13 cellular contexts compared by ENCODE assay signal in genomic region chr19:41339936-41340335, GRCh38. TPM values are rescaled to one million over a fixed set of nuclear protein-coding genes. Genes with fewer than 3 reads are reported as not detected.
DNase-seq lines count a peak whose midpoint lies in the region; ATAC-seq, FAIRE-seq and TF ChIP-seq lines count a peak whose summit lies in the region.
"Had no signal": no experiment of that assay in that cellular context is flagged by ENCODE, and none has a peak within 500 bp of the region (broad histone marks: within the 10 kb centered on the region; RNA-seq: fewer than 3 reads in every experiment).

No MANE protein-coding gene starts in this region.

- H2AFZ ChIP-seq in SK-N-SH (ENCODE audit: low read depth): no peak overlapping the region

- peaks cover 86% of the 10 kb centered on the region for H4K20me1 ChIP-seq in SK-N-SH (ENCODE audit: insufficient read depth)

- H3F3A ChIP-seq in SK-N-SH (replicated peaks; ENCODE audit: insufficient read depth): peaks cover 33% of the 10 kb centered on the region

- no peaks in the 10 kb centered on the region for H3K9me2 ChIP-seq in SK-N-SH

- WGBS in A549 (ENCODE audit: missing lambda C conversion rate): 86% methylated on average over 5 of the region's 5 CpGs
- 88% methylated on average over 5 of the region's 5 CpGs for WGBS in SK-N-SH (ENCODE audit: low lambda C conversion rate)

- TF ChIP-seq EP300 in A549 (IDR thresholded peaks at IDR 0.05) (no peak), SK-N-SH (IDR thresholded peaks at IDR 0.05; ENCODE audit: borderline replicate concordance in 1 of 2, low read depth in 1 of 2, low read length in 1 of 2) (no peak)

- peak; percentile 99 for FAIRE-seq in A549 (lab: Jason Lieb, UNC)

- CTCF ChIA-PET in A549 (lab: Yijun Ruan, JAX) (interaction anchor here (1.1 to 23.9 kb wide), 5 partner anchors 10 to 231 kb away, joined by 3 to 295 read pairs (median 10); partner anchors contain the start of gene TGFB1), SK-N-SH (lab: Yijun Ruan, JAX) (no interaction called here)
- CTCF ChIA-PET in activated CD8-positive, alpha-beta memory T cell treated with anti-CD3 and anti-CD28 coated beads, Interleukin-2, amount 10 ng/mL, durations not matched to agents 7 days and 5 days (lab: Charles Lee): no interaction called here

- H3K4me3 Mint-ChIP-seq in activated CD8-positive, alpha-beta memory T cell treated with anti-CD3 and anti-CD28 coated beads, Interleukin-2, amount 10 ng/mL, durations not matched to agents 7 days and 5 days: no peak overlapping the region
- H3K4me3 Mint-ChIP-seq: activated B cell treated with CpG ODN at 0.5 μM for 24 hours; dendritic cell treated with granulocyte-macrophage colony-stimulating factor and Interleukin-4, amounts not matched to agents 40 ng/mL and 50 ng/mL, for 4 days; mesothelial cell of epicardium had no signal

- no peak overlapping the region for H3K27ac ChIP-seq in A549
- H3K27ac ChIP-seq in SK-N-SH (ENCODE audit: low read depth in 2 of 2, low read length in 1 of 2): no peak overlapping the region
- H3K27ac ChIP-seq in brain microvascular endothelial cell: no peak overlapping the region
- H3K27ac ChIP-seq: adrenal gland had no signal

- TF ChIP-seq CTCF in A549 (IDR thresholded peaks at IDR 0.05): no peak
- TF ChIP-seq CTCF in SK-N-SH (IDR thresholded peaks at IDR 0.05): no peak
- no peak for TF ChIP-seq CTCF in fibroblast of the aortic adventitia (IDR thresholded peaks at IDR 0.05; ENCODE audit: insufficient read depth, low read length)
- no peak for TF ChIP-seq CTCF in brain microvascular endothelial cell (IDR thresholded peaks at IDR 0.05; ENCODE audit: low read depth, low read length, missing control alignments)

- H3K79me2 ChIP-seq in SK-N-SH (ENCODE audit: insufficient read depth): peaks cover 96% of the 10 kb centered on the region

- peaks cover 9 to 76% of the 10 kb centered on the region in 2 experiments for H3K36me3 ChIP-seq in SK-N-SH (replicated peaks in 1 of 2; ENCODE audit: control insufficient read depth in 1 of 2, insufficient read depth in 2 of 2, low read length in 1 of 2)
- H3K36me3 ChIP-seq in brain microvascular endothelial cell (replicated peaks): peaks cover 79% of the 10 kb centered on the region

- peak; percentile 64 to 72; a peak in 5 of 6 replicates for ATAC-seq in A549
- ATAC-seq in activated CD8-positive, alpha-beta memory T cell treated with anti-CD3 and anti-CD28 coated beads, Interleukin-2, amount 10 ng/mL, durations not matched to agents 7 days and 5 days: no peak

- POLR2A ChIA-PET in A549 (lab: Yijun Ruan, JAX): interaction anchor here (0.6 to 1.5 kb wide), 2 partner anchors 9 to 24 kb away, joined by 3 read pairs; partner anchors contain the start of gene B9D2
- POLR2A ChIA-PET in SK-N-SH (lab: Yijun Ruan, JAX): no interaction called here

- H3K4me3 ChIP-seq in A549 (no peak overlapping the region), SK-N-SH (ENCODE audit: low read depth in 2 of 2, low read length in 1 of 2) (no peak overlapping the region), fibroblast of the aortic adventitia (ENCODE audit: low read depth, low read length) (no peak overlapping the region), brain microvascular endothelial cell (ENCODE audit: low read depth, low read length) (no peak overlapping the region)
- H3K4me3 ChIP-seq: adrenal gland had no signal

- H3K4me2 ChIP-seq in A549 (no peak overlapping the region), SK-N-SH (no peak overlapping the region)

- TF ChIP-seq POLR2A in A549 (IDR thresholded peaks at IDR 0.05; ENCODE audit: low read length): no peak

- H3K27me3 Mint-ChIP-seq in activated CD8-positive, alpha-beta memory T cell treated with anti-CD3 and anti-CD28 coated beads, Interleukin-2, amount 10 ng/mL, durations not matched to agents 7 days and 5 days: no peaks in the 10 kb centered on the region
- H3K27me3 Mint-ChIP-seq: activated B cell treated with CpG ODN at 0.5 μM for 24 hours; dendritic cell treated with granulocyte-macrophage colony-stimulating factor and Interleukin-4, amounts not matched to agents 40 ng/mL and 50 ng/mL, for 4 days had no signal

- H3K27me3 ChIP-seq in SK-N-SH (ENCODE audit: insufficient read depth) (no peaks in the 10 kb centered on the region), brain microvascular endothelial cell (replicated peaks) (no peaks in the 10 kb centered on the region)
- H3K27me3 ChIP-seq: adrenal gland had no signal

- H3K9ac ChIP-seq in SK-N-SH: no peak overlapping the region

- no peaks in the 10 kb centered on the region for H3K9me3 Mint-ChIP-seq in activated CD8-positive, alpha-beta memory T cell treated with anti-CD3 and anti-CD28 coated beads, Interleukin-2, amount 10 ng/mL, durations not matched to agents 7 days and 5 days (ENCODE audit: low read depth)
- H3K9me3 Mint-ChIP-seq: activated B cell treated with CpG ODN at 0.5 μM for 24 hours; dendritic cell treated with granulocyte-macrophage colony-stimulating factor and Interleukin-4, amounts not matched to agents 40 ng/mL and 50 ng/mL, for 4 days; mesothelial cell of epicardium had no signal

- H3K4me1 Mint-ChIP-seq in activated CD8-positive, alpha-beta memory T cell treated with anti-CD3 and anti-CD28 coated beads, Interleukin-2, amount 10 ng/mL, durations not matched to agents 7 days and 5 days: peaks cover 52% of the 10 kb centered on the region
- H3K4me1 Mint-ChIP-seq: mesothelial cell of epicardium had no signal

- H3K4me1 ChIP-seq in A549 (peaks cover 9% of the 10 kb centered on the region), SK-N-SH (ENCODE audit: control insufficient read depth in 1 of 2, insufficient read depth in 2 of 2, low read depth in 1 of 2, low read length in 1 of 2) (no peaks in the 10 kb centered on the region)
- H3K4me1 ChIP-seq: adrenal gland had no signal

- TF ChIP-seq RAD21 in A549 (conservative IDR thresholded peaks at IDR 0.05 in 1 of 2, IDR thresholded peaks at IDR 0.05 in 1 of 2) (no peak), SK-N-SH (IDR thresholded peaks at IDR 0.05; ENCODE audit: low read length) (no peak)

- DNase-seq in A549 (ENCODE audit: low read depth in 1 of 2, low spot score in 1 of 2) (peak; percentile 66 to 83), GM03348 (ENCODE audit: low spot score) (peak; percentile 60), SK-N-SH (no peak), fibroblast of the aortic adventitia (ENCODE audit: low read depth) (peak; percentile 66), midbrain (lab: John Stamatoyannopoulos, UW) (no peak), brain microvascular endothelial cell (no peak)
- no peak for DNase-seq in activated CD8-positive, alpha-beta memory T cell treated with anti-CD3 and anti-CD28 coated beads, Interleukin-2, amount 10 ng/mL, durations not matched to agents 7 days and 5 days
- no peak for DNase-seq in activated CD4-positive, alpha-beta T cell treated with anti-CD3 and anti-CD28 coated beads, Interleukin-2, amount 50 U/mL, for 4 hours
- DNase-seq: activated B cell treated with CpG ODN at 0.5 μM for 24 hours, adrenal gland, NCI-H1048 had no signal

- no peak overlapping the region for H3K27ac Mint-ChIP-seq in activated CD8-positive, alpha-beta memory T cell treated with anti-CD3 and anti-CD28 coated beads, Interleukin-2, amount 10 ng/mL, durations not matched to agents 7 days and 5 days
- H3K27ac Mint-ChIP-seq: activated B cell treated with CpG ODN at 0.5 μM for 24 hours; dendritic cell treated with granulocyte-macrophage colony-stimulating factor and Interleukin-4, amounts not matched to agents 40 ng/mL and 50 ng/mL, for 4 days; mesothelial cell of epicardium had no signal

- H3K9me3 ChIP-seq in A549 (no peaks in the 10 kb centered on the region), SK-N-SH (no peaks in the 10 kb centered on the region)
- H3K9me3 ChIP-seq: adrenal gland had no signal

- H3K36me3 Mint-ChIP-seq in activated CD8-positive, alpha-beta memory T cell treated with anti-CD3 and anti-CD28 coated beads, Interleukin-2, amount 10 ng/mL, durations not matched to agents 7 days and 5 days: peaks cover 54% of the 10 kb centered on the region

- in situ Hi-C loops in brain microvascular endothelial cell (cut with HindIII; ENCODE audit: low pct_ligation_motif_present, low sequenced_read_pairs): no loop called here

RNA-seq across cellular contexts. Expression of gene TGFB1, which starts 13.8 kb away (rescaled TPM):
- 6.0 and 13.2 TPM in 2 replicates for polyA plus RNA-seq in A549 (2011; rRNA removed)
- 21.3 and 30.8 TPM in 2 replicates for polyA plus RNA-seq in A549 (2012; cell fraction: cytosol; rRNA removed)
- 70.8 and 74.9 TPM in 2 replicates for polyA plus RNA-seq in A549 (2012; cell fraction: nucleus; rRNA removed)
- polyA plus RNA-seq in A549 (2017; fragmentation: RNase III; extraction: RNeasy Plus Mini Kit Qiagen cat#74134 plus additional on column Dnase treatment): 63.4 to 86.4 TPM (median 83.2 TPM) in 3 replicates
- polyA minus RNA-seq in A549 (2011; rRNA and poly(A)+ RNA removed): 24.8 and 51.1 TPM in 2 replicates
- polyA plus RNA-seq in SK-N-SH (2012; rRNA removed): 13.5 and 25.5 TPM in 2 replicates
- 13.0 and 21.4 TPM in 2 replicates for polyA plus RNA-seq in SK-N-SH (2012; cell fraction: cytosol; rRNA removed)
- polyA plus RNA-seq in SK-N-SH (2012; cell fraction: nucleus; rRNA removed): 75.1 and 149 TPM in 2 replicates
- 18.7 and 19.8 TPM in 2 replicates for total RNA-seq in fibroblast of the aortic adventitia (ENCODE audit: low replicate concordance)
- 100 to 1,000 TPM; 171 to 179 TPM for total RNA-seq in activated CD8-positive, alpha-beta memory T cell treated with anti-CD3 and anti-CD28 coated beads, Interleukin-2, amount 10 ng/mL, durations not matched to agents 7 days and 5 days

RNA-seq across cellular contexts. Expression of gene B9D2, which starts 24.0 kb away (rescaled TPM):
- polyA plus RNA-seq in A549 (2011; rRNA removed): 17.5 and 19.6 TPM in 2 replicates
- polyA plus RNA-seq in A549 (2012; cell fraction: cytosol; rRNA removed): 45.5 and 46.6 TPM in 2 replicates
- 36.9 and 40.6 TPM in 2 replicates for polyA plus RNA-seq in A549 (2012; cell fraction: nucleus; rRNA removed)
- polyA plus RNA-seq in A549 (2017; fragmentation: RNase III; extraction: RNeasy Plus Mini Kit Qiagen cat#74134 plus additional on column Dnase treatment): 22.5 to 26.1 TPM (median 24.4 TPM) in 3 replicates
- polyA minus RNA-seq in A549 (2011; rRNA and poly(A)+ RNA removed): 3.8 and 7.4 TPM in 2 replicates
- 9.0 and 13.3 TPM in 2 replicates for polyA plus RNA-seq in SK-N-SH (2012; rRNA removed)
- polyA plus RNA-seq in SK-N-SH (2012; cell fraction: cytosol; rRNA removed): 9.6 and 10.5 TPM in 2 replicates
- 8.1 and 9.0 TPM in 2 replicates for polyA plus RNA-seq in SK-N-SH (2012; cell fraction: nucleus; rRNA removed)
- total RNA-seq in fibroblast of the aortic adventitia (ENCODE audit: low replicate concordance): 0.25 and 4.5 TPM in 2 replicates
- total RNA-seq in activated CD8-positive, alpha-beta memory T cell treated with anti-CD3 and anti-CD28 coated beads, Interleukin-2, amount 10 ng/mL, durations not matched to agents 7 days and 5 days: 1 to 10 TPM; 8.2 to 9.3 TPM

RNA-seq across cellular contexts. Expression of gene CCDC97, which starts 30.0 kb away (rescaled TPM):
- polyA plus RNA-seq in A549 (2011; rRNA removed) (18.7 and 21.4 TPM in 2 replicates), A549 (2017; fragmentation: RNase III; extraction: RNeasy Plus Mini Kit Qiagen cat#74134 plus additional on column Dnase treatment) (26.8 to 29.2 TPM (median 27.6 TPM) in 3 replicates), SK-N-SH (2012; rRNA removed) (8.7 and 9.6 TPM in 2 replicates)
- 18.9 and 24.5 TPM in 2 replicates for polyA plus RNA-seq in A549 (2012; cell fraction: cytosol; rRNA removed)
- 27.6 and 37.7 TPM in 2 replicates for polyA plus RNA-seq in A549 (2012; cell fraction: nucleus; rRNA removed)
- polyA minus RNA-seq in A549 (2011; rRNA and poly(A)+ RNA removed): 26.4 and 31.9 TPM in 2 replicates
- polyA plus RNA-seq in SK-N-SH (2012; cell fraction: cytosol; rRNA removed): 5.3 and 6.8 TPM in 2 replicates
- polyA plus RNA-seq in SK-N-SH (2012; cell fraction: nucleus; rRNA removed): 11.7 and 13.7 TPM in 2 replicates
- 7.9 and 11.4 TPM in 2 replicates for total RNA-seq in fibroblast of the aortic adventitia (ENCODE audit: low replicate concordance)
- total RNA-seq in activated CD8-positive, alpha-beta memory T cell treated with anti-CD3 and anti-CD28 coated beads, Interleukin-2, amount 10 ng/mL, durations not matched to agents 7 days and 5 days: 10 to 100 TPM; 42.9 to 43.5 TPM

RNA-seq across cellular contexts. Expression of gene TMEM91, which starts 36.4 kb away (rescaled TPM):
- polyA plus RNA-seq in A549 (2011; rRNA removed): 5.2 and 6.8 TPM in 2 replicates
- polyA plus RNA-seq in A549 (2012; cell fraction: cytosol; rRNA removed): 3.8 and 4.8 TPM in 2 replicates
- polyA plus RNA-seq in A549 (2012; cell fraction: nucleus; rRNA removed): 42.0 and 58.0 TPM in 2 replicates
- polyA plus RNA-seq in A549 (2017; fragmentation: RNase III; extraction: RNeasy Plus Mini Kit Qiagen cat#74134 plus additional on column Dnase treatment): 3.7 to 4.6 TPM (median 4.0 TPM) in 3 replicates
- 15.4 and 20.2 TPM in 2 replicates for polyA minus RNA-seq in A549 (2011; rRNA and poly(A)+ RNA removed)
- 5.1 and 5.7 TPM in 2 replicates for polyA plus RNA-seq in SK-N-SH (2012; rRNA removed)
- 0.85 and 1.0 TPM in 2 replicates for polyA plus RNA-seq in SK-N-SH (2012; cell fraction: cytosol; rRNA removed)
- 36.4 and 58.3 TPM in 2 replicates for polyA plus RNA-seq in SK-N-SH (2012; cell fraction: nucleus; rRNA removed)
- 4.7 and 5.6 TPM in 2 replicates for total RNA-seq in fibroblast of the aortic adventitia (ENCODE audit: low replicate concordance)
- total RNA-seq in activated CD8-positive, alpha-beta memory T cell treated with anti-CD3 and anti-CD28 coated beads, Interleukin-2, amount 10 ng/mL, durations not matched to agents 7 days and 5 days: 1 to 10 TPM; 4.8 to 6.0 TPM

RNA-seq across cellular contexts. Expression of gene EXOSC5, which starts 57.2 kb away (rescaled TPM):
- 63.7 and 72.3 TPM in 2 replicates for polyA plus RNA-seq in A549 (2011; rRNA removed)
- 177 and 195 TPM in 2 replicates for polyA plus RNA-seq in A549 (2012; cell fraction: cytosol; rRNA removed)
- polyA plus RNA-seq in A549 (2012; cell fraction: nucleus; rRNA removed): 145 and 165 TPM in 2 replicates
- 99.0 to 109 TPM (median 103 TPM) in 3 replicates for polyA plus RNA-seq in A549 (2017; fragmentation: RNase III; extraction: RNeasy Plus Mini Kit Qiagen cat#74134 plus additional on column Dnase treatment)
- 17.8 and 26.2 TPM in 2 replicates for polyA minus RNA-seq in A549 (2011; rRNA and poly(A)+ RNA removed)
- 71.3 and 74.1 TPM in 2 replicates for polyA plus RNA-seq in SK-N-SH (2012; rRNA removed)
- 37.8 and 52.6 TPM in 2 replicates for polyA plus RNA-seq in SK-N-SH (2012; cell fraction: cytosol; rRNA removed)
- polyA plus RNA-seq in SK-N-SH (2012; cell fraction: nucleus; rRNA removed): 42.1 and 45.3 TPM in 2 replicates
- total RNA-seq in fibroblast of the aortic adventitia (ENCODE audit: low replicate concordance): 12.1 and 14.6 TPM in 2 replicates
- 10 to 100 TPM; 24.4 to 36.0 TPM for total RNA-seq in activated CD8-positive, alpha-beta memory T cell treated with anti-CD3 and anti-CD28 coated beads, Interleukin-2, amount 10 ng/mL, durations not matched to agents 7 days and 5 days

Comparison
In these comparisons a context has a peak if more than half of its experiments do, and no peak if none do; other contexts are left out.
1. DNase-seq: peak in A549 (2 of 2), GM03348 (single experiment) and fibroblast of the aortic adventitia (single experiment); none in SK-N-SH (single experiment), activated CD8-positive, alpha-beta memory T cell treated with anti-CD3 and anti-CD28 coated beads, Interleukin-2, amount 10 ng/mL, durations not matched to agents 7 days and 5 days (single experiment), midbrain (single experiment), brain microvascular endothelial cell (single experiment) and activated CD4-positive, alpha-beta T cell treated with anti-CD3 and anti-CD28 coated beads, Interleukin-2, amount 50 U/mL, for 4 hours (0 of 2).
2. Of the 12 proteins assayed by ChIP-seq in both A549 and SK-N-SH: peak only in A549: none; only in SK-N-SH: PBX3; in both: FOSL2; in neither: 10.